Comparison of ENCODE assay signal across 17 cellular contexts in the genomic region with DNA sequence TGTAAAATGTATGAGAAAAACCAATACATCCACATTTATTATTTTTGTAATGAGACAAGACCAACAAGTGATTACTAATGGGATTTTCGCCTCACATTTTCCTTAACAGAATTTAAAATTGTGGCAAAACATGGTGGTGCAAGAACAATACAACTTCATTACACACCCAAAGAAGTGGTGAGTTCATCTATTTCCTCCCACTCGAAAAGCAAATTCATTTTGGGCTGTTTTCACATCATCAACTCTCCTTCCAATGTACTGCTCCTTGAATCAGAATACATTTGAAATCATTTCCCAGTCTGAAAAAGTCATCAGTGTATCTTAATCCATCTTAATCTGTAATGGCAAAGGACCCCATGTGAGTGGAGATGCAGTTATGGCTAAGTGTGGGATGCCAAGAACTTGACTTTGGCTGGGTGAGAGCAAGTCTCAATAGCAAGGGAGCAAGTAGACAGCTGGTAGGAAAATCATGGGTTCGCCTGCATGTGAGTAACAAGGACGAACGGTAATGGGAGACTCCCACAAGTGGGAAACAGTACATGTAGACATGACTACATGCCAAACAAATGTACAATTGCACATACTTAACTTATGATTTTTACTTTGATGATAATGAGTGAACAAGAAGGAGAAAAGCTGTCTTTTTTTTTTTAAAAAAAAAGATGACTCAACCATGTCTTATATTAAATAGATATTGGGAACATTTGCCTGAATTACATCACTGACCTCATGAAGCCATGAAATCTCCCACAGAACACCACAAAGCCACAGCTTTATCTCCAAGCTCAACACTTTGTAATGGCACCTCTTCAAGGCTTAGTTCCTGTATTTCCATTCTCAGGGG. TPM values are rescaled to one million over a fixed set of nuclear protein-coding genes. Genes with fewer than 3 reads are reported as not detected.
DNase-seq lines count a peak whose midpoint lies in the region; ATAC-seq and TF ChIP-seq lines count a peak whose summit lies in the region.
"Had no signal": no experiment of that assay in that cellular context is flagged by ENCODE, and none has a peak within 500 bp of the region (broad histone marks: within the 10 kb centered on the region; RNA-seq: fewer than 3 reads in every experiment).

No MANE protein-coding gene starts in this region.

- H3K27ac ChIP-seq in CD4-positive, CD25-positive, alpha-beta regulatory T cell (ENCODE audit: insufficient read depth, low read length, poor library complexity, severe bottlenecking), result no peak overlapping the region
- H3K27ac ChIP-seq: ascending aorta, parathyroid adenoma, testis had no signal

- ATAC-seq in CD4-positive, CD25-positive, alpha-beta regulatory T cell (ENCODE audit: low read depth in 2 of 2), result no peak
- no peak for ATAC-seq in HG02678 (IDR thresholded peaks at IDR 0.05; ENCODE audit: unreplicated experiment)
- ATAC-seq: left colon had no signal

- TF ChIP-seq POLR2A in erythroblast (IDR thresholded peaks at IDR 0.05; ENCODE audit: low read length), result no peak

- no peaks in the 10 kb centered on the region for H3K27me3 Mint-ChIP-seq in CD4-positive, CD25-positive, alpha-beta regulatory T cell
- H3K27me3 Mint-ChIP-seq in activated T-helper 1 cell treated with anti-CD3 and anti-CD28 coated beads, Interleukin-12 subunit alpha, Interleukin-12 subunit beta, Interleukin-2, Interleukin-4 antibody, amounts not matched to agents 30 ng/mL and 10 ng/mL and 1 ng/mL, durations not matched to agents 14 hours and 24 hours and 36 hours (ENCODE audit: insufficient read depth), result no peaks in the 10 kb centered on the region

- peak overlapping the region; percentile 22 to 60 (median 52) for H3K27ac Mint-ChIP-seq in CD4-positive, CD25-positive, alpha-beta regulatory T cell
- H3K27ac Mint-ChIP-seq in activated T-helper 1 cell treated with anti-CD3 and anti-CD28 coated beads, Interleukin-12 subunit alpha, Interleukin-12 subunit beta, Interleukin-2, Interleukin-4 antibody, amounts not matched to agents 30 ng/mL and 10 ng/mL and 1 ng/mL, durations not matched to agents 14 hours and 24 hours and 36 hours, result peak overlapping the region; percentile 62

- H3K4me1 ChIP-seq in CD4-positive, CD25-positive, alpha-beta regulatory T cell (ENCODE audit: control insufficient read depth, insufficient read depth, low read length, poor library complexity, severe bottlenecking), result peaks cover 44% of the 10 kb centered on the region
- H3K4me1 ChIP-seq: ascending aorta, parathyroid adenoma had no signal

- H3K9me3 ChIP-seq in CD4-positive, CD25-positive, alpha-beta regulatory T cell (ENCODE audit: control insufficient read depth in 2 of 2, low read length in 2 of 2), result no peaks in the 10 kb centered on the region
- H3K9me3 ChIP-seq: ascending aorta, testis had no signal

- H3K36me3 Mint-ChIP-seq in CD4-positive, CD25-positive, alpha-beta regulatory T cell, result peaks cover 43% of the 10 kb centered on the region
- H3K36me3 Mint-ChIP-seq in activated T-helper 1 cell treated with anti-CD3 and anti-CD28 coated beads, Interleukin-12 subunit alpha, Interleukin-12 subunit beta, Interleukin-2, Interleukin-4 antibody, amounts not matched to agents 30 ng/mL and 10 ng/mL and 1 ng/mL, durations not matched to agents 14 hours and 24 hours and 36 hours (ENCODE audit: low read depth), result peaks cover 47% of the 10 kb centered on the region

- peak overlapping the region; percentile 14 for H3K4me3 ChIP-seq in CD4-positive, CD25-positive, alpha-beta regulatory T cell (ENCODE audit: low read depth, low read length)
- H3K4me3 ChIP-seq: ascending aorta, testis had no signal

- H3K36me3 ChIP-seq in CD4-positive, CD25-positive, alpha-beta regulatory T cell (ENCODE audit: control insufficient read depth, insufficient read depth, low read length), result peaks cover 15% of the 10 kb centered on the region
- H3K36me3 ChIP-seq: ascending aorta had no signal

- no peak overlapping the region for H3K4me3 Mint-ChIP-seq in CD4-positive, CD25-positive, alpha-beta regulatory T cell
- no peak overlapping the region for H3K4me3 Mint-ChIP-seq in activated T-helper 1 cell treated with anti-CD3 and anti-CD28 coated beads, Interleukin-12 subunit alpha, Interleukin-12 subunit beta, Interleukin-2, Interleukin-4 antibody, amounts not matched to agents 30 ng/mL and 10 ng/mL and 1 ng/mL, durations not matched to agents 14 hours and 24 hours and 36 hours

- no peaks in the 10 kb centered on the region for H3K27me3 ChIP-seq in CD4-positive, CD25-positive, alpha-beta regulatory T cell (ENCODE audit: control insufficient read depth, insufficient read depth, low read length)
- H3K27me3 ChIP-seq: ascending aorta, testis had no signal

- H3K9me3 Mint-ChIP-seq in CD4-positive, CD25-positive, alpha-beta regulatory T cell, result no peaks in the 10 kb centered on the region
- H3K9me3 Mint-ChIP-seq in activated T-helper 1 cell treated with anti-CD3 and anti-CD28 coated beads, Interleukin-12 subunit alpha, Interleukin-12 subunit beta, Interleukin-2, Interleukin-4 antibody, amounts not matched to agents 30 ng/mL and 10 ng/mL and 1 ng/mL, durations not matched to agents 14 hours and 24 hours and 36 hours, result no peaks in the 10 kb centered on the region

- intact Hi-C loops in activated T-helper 1 cell treated with anti-CD3 and anti-CD28 coated beads, Interleukin-12 subunit alpha, Interleukin-12 subunit beta, Interleukin-2, Interleukin-4 antibody, amounts not matched to agents 30 ng/mL and 10 ng/mL and 1 ng/mL, durations not matched to agents 14 hours and 24 hours and 36 hours (cut with micrococcal nuclease), result no loop called here

- no peak for DNase-seq in CD4-positive, CD25-positive, alpha-beta regulatory T cell
- DNase-seq in HCEC 1CT, result peak; percentile 90
- DNase-seq in activated T-helper 1 cell treated with anti-CD3 and anti-CD28 coated beads, Interleukin-12 subunit alpha, Interleukin-12 subunit beta, Interleukin-2, Interleukin-4 antibody, amounts not matched to agents 30 ng/mL and 10 ng/mL and 1 ng/mL, durations not matched to agents 14 hours and 24 hours and 36 hours (ENCODE audit: low spot score), result no peak
- peak; percentile 26 for DNase-seq in kidney glomerular epithelial cell (lab: John Stamatoyannopoulos, UW)
- DNase-seq in NCI-H748 (lab: John Stamatoyannopoulos, UW; ENCODE audit: unreplicated experiment), result no peak
- no peak for DNase-seq in SIG-M5 treated with dmso at 0.1 percent for 504 hours (lab: John Stamatoyannopoulos, UW; ENCODE audit: unreplicated experiment)
- DNase-seq in erythroblast (lab: John Stamatoyannopoulos, UW), result no peak
- DNase-seq: activated CD4-positive, alpha-beta T cell treated with anti-CD3 and anti-CD28 coated beads for 4 hours; DMS153; left colon; NCI-H446; SIG-M5; stimulated activated CD4-positive, alpha-beta T cell treated with anti-CD3 and anti-CD28 coated beads, Interleukin-4, amount 100 ng/mL, for 4 hours; testis had no signal

- peaks cover 57 to 92% (median 72%) of the 10 kb centered on the region in 4 donors for H3K4me1 Mint-ChIP-seq in CD4-positive, CD25-positive, alpha-beta regulatory T cell
- H3K4me1 Mint-ChIP-seq in activated T-helper 1 cell treated with anti-CD3 and anti-CD28 coated beads, Interleukin-12 subunit alpha, Interleukin-12 subunit beta, Interleukin-2, Interleukin-4 antibody, amounts not matched to agents 30 ng/mL and 10 ng/mL and 1 ng/mL, durations not matched to agents 14 hours and 24 hours and 36 hours (ENCODE audit: low read depth), result peaks cover 78% of the 10 kb centered on the region

RNA-seq across cellular contexts. Expression of a gene that starts 46.0 kb away (rescaled TPM):
- 133 TPM for total RNA-seq in CD4-positive, CD25-positive, alpha-beta regulatory T cell
- 10 to 100 TPM; 14.2 to 22.7 (median 21.0) TPM for polyA plus RNA-seq in CD4-positive, CD25-positive, alpha-beta regulatory T cell
- total RNA-seq in activated T-helper 1 cell treated with anti-CD3 and anti-CD28 coated beads, Interleukin-12 subunit alpha, Interleukin-12 subunit beta, Interleukin-2, Interleukin-4 antibody, amounts not matched to agents 30 ng/mL and 10 ng/mL and 1 ng/mL, durations not matched to agents 14 hours and 24 hours and 36 hours, result 112 and 116 TPM in 2 replicates

Comparison
In these comparisons a context has a peak if more than half of its experiments do, and no peak if none do; other contexts are left out.
1. DNase-seq: peak in HCEC 1CT (single experiment) and kidney glomerular epithelial cell (single experiment); none in CD4-positive, CD25-positive, alpha-beta regulatory T cell (0 of 3), activated T-helper 1 cell treated with anti-CD3 and anti-CD28 coated beads, Interleukin-12 subunit alpha, Interleukin-12 subunit beta, Interleukin-2, Interleukin-4 antibody, amounts not matched to agents 30 ng/mL and 10 ng/mL and 1 ng/mL, durations not matched to agents 14 hours and 24 hours and 36 hours (single experiment), NCI-H748 (single experiment), SIG-M5 treated with dmso at 0.1 percent for 504 hours (single experiment) and erythroblast (0 of 2).